18 cellular contexts compared by ENCODE assay signal in genomic region chrX:84363674-84364073, GRCh38.
DNase-seq lines count a peak whose midpoint lies in the region; ATAC-seq and TF ChIP-seq lines count a peak whose summit lies in the region.
"Had no signal": no experiment of that assay in that cellular context is flagged by ENCODE, and none has a peak within 500 bp of the region (broad histone marks: within the 10 kb centered on the region; RNA-seq: fewer than 3 reads in every experiment).

No MANE protein-coding gene starts in this region.

- TF ChIP-seq POLR2A in upper lobe of left lung (IDR thresholded peaks at IDR 0.05) = no peak

- no peaks in the 10 kb centered on the region for H3K4me1 Mint-ChIP-seq in activated T-cell treated with anti-CD3 and anti-CD28 coated beads, Interleukin-2, amount 50 U/mL, for 72 hours (ENCODE audit: low read depth)
- no peaks in the 10 kb centered on the region for H3K4me1 Mint-ChIP-seq in neural progenitor cell

- no peak overlapping the region for H3K27ac Mint-ChIP-seq in activated T-cell treated with anti-CD3 and anti-CD28 coated beads, Interleukin-2, amount 50 U/mL, for 72 hours
- no peak overlapping the region for H3K27ac Mint-ChIP-seq in neural progenitor cell
- H3K27ac Mint-ChIP-seq: nephron progenitor cell had no signal

- no peak overlapping the region for H3K27ac ChIP-seq in upper lobe of left lung
- no peak overlapping the region for H3K27ac ChIP-seq in neural progenitor cell
- H3K27ac ChIP-seq: 22Rv1, brain microvascular endothelial cell had no signal

- WGBS in upper lobe of left lung, 2 donors = 29 to 34% methylated on average over 1 of the region's 1 CpG

- H3K4me1 ChIP-seq in adipocyte (ENCODE audit: control insufficient read depth, insufficient read depth, low read length) (peaks cover 8% of the 10 kb centered on the region), upper lobe of left lung (no peaks in the 10 kb centered on the region), neural progenitor cell (no peaks in the 10 kb centered on the region)

- no peak for TF ChIP-seq EP300 in upper lobe of left lung (IDR thresholded peaks at IDR 0.05)

- H3K4me3 ChIP-seq in adipocyte (ENCODE audit: low read length) (peak overlapping the region; percentile 58), upper lobe of left lung (no peak overlapping the region), neural progenitor cell (no peak overlapping the region)
- H3K4me3 ChIP-seq: smooth muscle cell had no signal

- no peak overlapping the region for H3K4me3 Mint-ChIP-seq in activated T-cell treated with anti-CD3 and anti-CD28 coated beads, Interleukin-2, amount 50 U/mL, for 72 hours
- no peak overlapping the region for H3K4me3 Mint-ChIP-seq in neural progenitor cell
- H3K4me3 Mint-ChIP-seq: nephron progenitor cell had no signal

- H3K9me3 Mint-ChIP-seq in activated T-cell treated with anti-CD3 and anti-CD28 coated beads, Interleukin-2, amount 50 U/mL, for 72 hours = no peaks in the 10 kb centered on the region
- peaks cover 11% of the 10 kb centered on the region for H3K9me3 Mint-ChIP-seq in neural progenitor cell

- no peaks in the 10 kb centered on the region for H3K36me3 Mint-ChIP-seq in activated T-cell treated with anti-CD3 and anti-CD28 coated beads, Interleukin-2, amount 50 U/mL, for 72 hours (ENCODE audit: insufficient read depth in 2 of 2)
- H3K36me3 Mint-ChIP-seq in neural progenitor cell = no peaks in the 10 kb centered on the region

- H3K79me2 ChIP-seq in neural progenitor cell (ENCODE audit: low read depth) = no peaks in the 10 kb centered on the region

- DNase-seq in DMS153 treated with DMSO at 0.1 percent for 48 hours (lab: John Stamatoyannopoulos, UW; ENCODE audit: unreplicated experiment) (peak; percentile 1), DMS153 (lab: John Stamatoyannopoulos, UW) (no peak), adipocyte (ENCODE audit: low read depth) (no peak), renal cortical epithelial cell (ENCODE audit: low read depth) (peak; percentile 4), upper lobe of left lung (no peak), neural progenitor cell (ENCODE audit: low spot score) (no peak)
- no peak for DNase-seq in activated T-cell treated with anti-CD3 and anti-CD28 coated beads, Interleukin-2, amount 50 U/mL, for 72 hours
- DNase-seq: activated CD4-positive, alpha-beta T cell treated with anti-CD3 and anti-CD28 coated beads for 48 hours; brain microvascular endothelial cell; head of caudate nucleus; NCI-H1930; nephron progenitor cell; PC-3; T-helper 1 cell had no signal

- H4K20me1 ChIP-seq in neural progenitor cell (ENCODE audit: low read depth) = no peaks in the 10 kb centered on the region

- H3K36me3 ChIP-seq in adipocyte (ENCODE audit: control insufficient read depth, insufficient read depth, low read length, severe bottlenecking) = no peaks in the 10 kb centered on the region
- no peaks in the 10 kb centered on the region for H3K36me3 ChIP-seq in upper lobe of left lung
- H3K36me3 ChIP-seq in neural progenitor cell = no peaks in the 10 kb centered on the region
- H3K36me3 ChIP-seq: brain microvascular endothelial cell had no signal

- H3K9me3 ChIP-seq in adipocyte (ENCODE audit: control insufficient read depth, low read length) = no peaks in the 10 kb centered on the region
- peaks cover 0 to 5% (median 0%) of the 10 kb centered on the region in 4 donors for H3K9me3 ChIP-seq in upper lobe of left lung
- H3K9me3 ChIP-seq in neural progenitor cell (ENCODE audit: low read depth) = peaks cover 5% of the 10 kb centered on the region

- H3K9ac ChIP-seq in adipocyte (ENCODE audit: low read length) (peak overlapping the region; percentile 75), neural progenitor cell (no peak overlapping the region)

- no peak overlapping the region for H3K4me2 ChIP-seq in neural progenitor cell
- H3K4me2 ChIP-seq: smooth muscle cell had no signal

- TF ChIP-seq CTCF in upper lobe of left lung (IDR thresholded peaks at IDR 0.05) (no peak), neural progenitor cell (IDR thresholded peaks at IDR 0.05) (no peak)

- H3F3A ChIP-seq in neural progenitor cell (ENCODE audit: low read depth) = no peaks in the 10 kb centered on the region

- H3K27me3 ChIP-seq in adipocyte (replicated peaks; ENCODE audit: control insufficient read depth, insufficient read depth, low read length) (no peaks in the 10 kb centered on the region), upper lobe of left lung (no peaks in the 10 kb centered on the region), neural progenitor cell (no peaks in the 10 kb centered on the region)
- H3K27me3 ChIP-seq: brain microvascular endothelial cell had no signal

- H2AFZ ChIP-seq in neural progenitor cell (replicated peaks) = no peak overlapping the region

- H3K27me3 Mint-ChIP-seq in activated T-cell treated with anti-CD3 and anti-CD28 coated beads, Interleukin-2, amount 50 U/mL, for 72 hours (ENCODE audit: low read depth) = no peaks in the 10 kb centered on the region
- H3K27me3 Mint-ChIP-seq in neural progenitor cell (ENCODE audit: insufficient read depth, low read depth) = no peaks in the 10 kb centered on the region

- peak; percentile 40 for ATAC-seq in HG03565 (IDR thresholded peaks at IDR 0.05; ENCODE audit: unreplicated experiment)
- ATAC-seq in activated T-cell treated with anti-CD3 and anti-CD28 coated beads, Interleukin-2, amount 50 U/mL, for 72 hours (replicated peaks in 1 of 2) = no peak
- no peak for ATAC-seq in upper lobe of left lung (ENCODE audit: low FRiP score in 2 of 2)
- ATAC-seq: HCT116, PC-3 had no signal

Comparison
In these comparisons a context has a peak if more than half of its experiments do, and no peak if none do; other contexts are left out.
1. DNase-seq: peak in DMS153 treated with DMSO at 0.1 percent for 48 hours (single experiment) and renal cortical epithelial cell (single experiment); none in DMS153 (single experiment), adipocyte (single experiment), activated T-cell treated with anti-CD3 and anti-CD28 coated beads, Interleukin-2, amount 50 U/mL, for 72 hours (0 of 2), upper lobe of left lung (0 of 2) and neural progenitor cell (single experiment).